Comparison of ENCODE assay signal across 2 cellular contexts in the genomic region with DNA sequence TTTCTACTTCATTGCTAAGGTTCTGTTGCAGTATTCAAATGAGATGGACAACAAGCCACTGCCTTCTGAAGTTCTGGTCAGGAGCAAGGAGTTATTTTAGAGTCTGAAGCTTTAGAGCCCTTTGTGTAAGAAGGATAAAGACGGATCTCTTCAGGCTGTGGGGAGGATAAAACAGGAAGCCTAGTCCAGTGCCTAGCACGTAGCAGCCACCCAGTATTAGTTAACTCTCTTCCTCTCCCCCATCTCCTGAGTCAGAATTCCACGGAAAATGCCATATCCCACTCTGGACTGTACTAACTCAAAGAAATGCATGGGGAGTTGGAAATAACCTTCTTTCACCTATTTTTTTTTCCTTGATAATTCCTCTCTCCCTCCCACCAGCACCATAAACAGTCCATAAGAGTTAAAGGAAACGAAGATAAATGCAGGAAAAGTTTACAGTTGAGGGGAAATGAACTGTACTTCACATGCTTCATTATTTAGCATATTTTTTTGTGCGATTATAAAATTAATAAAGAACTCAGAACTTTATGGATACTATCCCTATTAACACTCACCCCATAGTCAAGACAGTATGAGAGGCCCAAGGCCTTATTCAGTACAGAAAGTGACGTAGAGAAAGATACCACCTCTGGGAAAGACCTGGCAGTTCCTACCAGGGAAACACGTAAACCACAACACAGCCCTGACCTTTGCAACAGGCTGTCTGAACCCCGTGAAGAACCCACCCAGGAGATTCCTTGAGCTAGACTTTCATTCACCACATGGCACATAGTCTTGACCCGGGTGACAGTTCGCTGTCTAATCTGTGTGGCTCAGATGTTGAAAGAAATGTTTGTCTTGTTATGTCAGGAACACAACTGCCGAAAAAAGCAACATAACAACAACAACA.
TF ChIP-seq lines count a peak whose summit lies in the region.

No MANE protein-coding gene starts in this region.

TF ChIP-seq in IMR-90, 13 proteins besides CTCF, POLR2A, EP300 and RAD21:
- TF ChIP-seq ELK1 (IDR thresholded peaks at IDR 0.05; ENCODE audit: borderline replicate concordance, low read depth, low read length) (no peak), BHLHE40 (IDR thresholded peaks at IDR 0.05; ENCODE audit: low read depth, low read length) (0 out of 2 replicates have a peak, but pooled peaks have one; percentile 10), FOS (IDR thresholded peaks at IDR 0.05; ENCODE audit: low read depth, low read length) (no peak)

TF ChIP-seq in HepG2, 621 proteins besides CTCF, POLR2A, EP300 and RAD21:
- TF ChIP-seq SKI (IDR thresholded peaks at IDR 0.05; ENCODE audit: partially characterized antibody), result no peak
- TF ChIP-seq GLI4 (CRISPR knock-in tag; IDR thresholded peaks at IDR 0.05; ENCODE audit: borderline replicate concordance), result no peak
- no peak for TF ChIP-seq ZBTB3 (CRISPR knock-in tag; IDR thresholded peaks at IDR 0.05; ENCODE audit: borderline replicate concordance, low read depth)
- no peak for TF ChIP-seq FOXP1 (IDR thresholded peaks at IDR 0.05)
- TF ChIP-seq FOXP1 (CRISPR knock-in tag; IDR thresholded peaks at IDR 0.05), result peak; percentile 40; the same call in 1 of the 2 replicates
- 0 out of 2 replicates have a peak, but pooled peaks have one; percentile 20 for TF ChIP-seq RBFOX2 (IDR thresholded peaks at IDR 0.05; ENCODE audit: low read depth, low read length)
- TF ChIP-seq, protein P1, sequence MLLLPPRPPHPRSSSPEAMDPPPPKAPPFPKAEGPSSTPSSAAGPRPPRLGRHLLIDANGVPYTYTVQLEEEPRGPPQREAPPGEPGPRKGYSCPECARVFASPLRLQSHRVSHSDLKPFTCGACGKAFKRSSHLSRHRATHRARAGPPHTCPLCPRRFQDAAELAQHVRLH (CRISPR knock-in tag; IDR thresholded peaks at IDR 0.05; ENCODE audit: borderline replicate concordance, low read depth), result no peak
- no peak for TF ChIP-seq ZNF383 (CRISPR knock-in tag; IDR thresholded peaks at IDR 0.05; ENCODE audit: borderline replicate concordance)
- TF ChIP-seq HHEX (CRISPR knock-in tag; IDR thresholded peaks at IDR 0.05), result no peak
- no peak for TF ChIP-seq ZNF776 (CRISPR knock-in tag; IDR thresholded peaks at IDR 0.05)
- TF ChIP-seq HNRNPUL1 (IDR thresholded peaks at IDR 0.05; ENCODE audit: low read depth, low read length), result no peak
- no peak for TF ChIP-seq ZNF773 (CRISPR knock-in tag; IDR thresholded peaks at IDR 0.05; ENCODE audit: borderline replicate concordance)
- TF ChIP-seq NR2F1 (CRISPR knock-in tag; IDR thresholded peaks at IDR 0.05), result no peak
- TF ChIP-seq HMG20A (CRISPR knock-in tag; IDR thresholded peaks at IDR 0.05; ENCODE audit: borderline replicate concordance), result no peak
- TF ChIP-seq FOXJ3 (CRISPR knock-in tag; IDR thresholded peaks at IDR 0.05; ENCODE audit: borderline replicate concordance), result no peak
- no peak for TF ChIP-seq EEA1 (CRISPR knock-in tag; IDR thresholded peaks at IDR 0.05; ENCODE audit: borderline replicate concordance)
- 0 out of 2 replicates have a peak, but pooled peaks have one; percentile 16 for TF ChIP-seq TGIF2 (CRISPR knock-in tag; IDR thresholded peaks at IDR 0.05)
- no peak for TF ChIP-seq MBNL3 (CRISPR knock-in tag; conservative IDR thresholded peaks at IDR 0.05)
- no peak for TF ChIP-seq NR3C1 (CRISPR knock-in tag; IDR thresholded peaks at IDR 0.05)
- no peak for TF ChIP-seq CENPT (CRISPR knock-in tag; IDR thresholded peaks at IDR 0.05; ENCODE audit: low read depth)
- TF ChIP-seq ZNF574 (CRISPR knock-in tag; IDR thresholded peaks at IDR 0.05), result no peak
- no peak for TF ChIP-seq NFIC (IDR thresholded peaks at IDR 0.05; ENCODE audit: low read length)
- TF ChIP-seq, protein P2, sequence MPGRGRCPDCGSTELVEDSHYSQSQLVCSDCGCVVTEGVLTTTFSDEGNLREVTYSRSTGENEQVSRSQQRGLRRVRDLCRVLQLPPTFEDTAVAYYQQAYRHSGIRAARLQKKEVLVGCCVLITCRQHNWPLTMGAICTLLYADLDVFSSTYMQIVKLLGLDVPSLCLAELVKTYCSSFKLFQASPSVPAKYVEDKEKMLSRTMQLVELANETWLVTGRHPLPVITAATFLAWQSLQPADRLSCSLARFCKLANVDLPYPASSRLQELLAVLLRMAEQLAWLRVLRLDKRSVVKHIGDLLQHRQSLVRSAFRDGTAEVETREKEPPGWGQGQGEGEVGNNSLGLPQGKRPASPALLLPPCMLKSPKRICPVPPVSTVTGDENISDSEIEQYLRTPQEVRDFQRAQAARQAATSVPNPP (CRISPR knock-in tag; IDR thresholded peaks at IDR 0.05), result no peak
- TF ChIP-seq CREBL2 (CRISPR knock-in tag; IDR thresholded peaks at IDR 0.05; ENCODE audit: borderline replicate concordance), result no peak
- no peak for TF ChIP-seq PREB (CRISPR knock-in tag; IDR thresholded peaks at IDR 0.05)
- TF ChIP-seq ZNF550 (CRISPR knock-in tag; IDR thresholded peaks at IDR 0.05; ENCODE audit: borderline replicate concordance), result no peak
- peak; percentile 37 for TF ChIP-seq RBM22 (optimal IDR thresholded peaks at IDR 0.05; ENCODE audit: low read length)
- no peak for TF ChIP-seq ZNF704 (CRISPR knock-in tag; IDR thresholded peaks at IDR 0.05; ENCODE audit: borderline replicate concordance)
- TF ChIP-seq, protein P3, sequence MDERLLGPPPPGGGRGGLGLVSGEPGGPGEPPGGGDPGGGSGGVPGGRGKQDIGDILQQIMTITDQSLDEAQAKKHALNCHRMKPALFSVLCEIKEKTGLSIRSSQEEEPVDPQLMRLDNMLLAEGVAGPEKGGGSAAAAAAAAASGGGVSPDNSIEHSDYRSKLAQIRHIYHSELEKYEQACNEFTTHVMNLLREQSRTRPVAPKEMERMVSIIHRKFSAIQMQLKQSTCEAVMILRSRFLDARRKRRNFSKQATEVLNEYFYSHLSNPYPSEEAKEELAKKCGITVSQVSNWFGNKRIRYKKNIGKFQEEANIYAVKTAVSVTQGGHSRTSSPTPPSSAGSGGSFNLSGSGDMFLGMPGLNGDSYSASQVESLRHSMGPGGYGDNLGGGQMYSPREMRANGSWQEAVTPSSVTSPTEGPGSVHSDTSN (CRISPR knock-in tag; IDR thresholded peaks at IDR 0.05), result no peak
- no peak for TF ChIP-seq ZBED4 (CRISPR knock-in tag; IDR thresholded peaks at IDR 0.05; ENCODE audit: borderline replicate concordance)
- TF ChIP-seq ZKSCAN8 (CRISPR knock-in tag; IDR thresholded peaks at IDR 0.05; ENCODE audit: borderline replicate concordance), result no peak
- no peak for TF ChIP-seq HCFC1 (IDR thresholded peaks at IDR 0.05; ENCODE audit: low read depth, low read length)
- no peak for TF ChIP-seq ZNF724P (CRISPR knock-in tag; IDR thresholded peaks at IDR 0.05; ENCODE audit: borderline replicate concordance)
- peak; percentile 23; the same call in 1 of the 2 replicates for TF ChIP-seq SAP130 (CRISPR knock-in tag; IDR thresholded peaks at IDR 0.05; ENCODE audit: low read depth)
- no peak for TF ChIP-seq ZNF446 (CRISPR knock-in tag; IDR thresholded peaks at IDR 0.05)
- TF ChIP-seq ZNF720 (CRISPR knock-in tag; IDR thresholded peaks at IDR 0.05), result no peak
- no peak for TF ChIP-seq ZNF567 (CRISPR knock-in tag; IDR thresholded peaks at IDR 0.05; ENCODE audit: borderline replicate concordance)
- no peak for TF ChIP-seq ZNF563 (CRISPR knock-in tag; IDR thresholded peaks at IDR 0.05)
- no peak for TF ChIP-seq SETDB1 (CRISPR knock-in tag; IDR thresholded peaks at IDR 0.05; ENCODE audit: borderline replicate concordance)
- no peak for TF ChIP-seq ZNF713 (CRISPR knock-in tag; IDR thresholded peaks at IDR 0.05)
